Comparison of ENCODE assay signal across 33 cellular contexts in genomic region chr10:68804692-68805091, GRCh38. TPM values are rescaled to one million over a fixed set of nuclear protein-coding genes. Genes with fewer than 3 reads are reported as not detected.
A peak's percentile ranks its signal among the peaks of the same experiment; 100 is the strongest.
DNase-seq lines count a peak whose midpoint lies in the region; ATAC-seq, FAIRE-seq and TF ChIP-seq lines count a peak whose summit lies in the region.
"Had no signal": no experiment of that assay in that cellular context is flagged by ENCODE, and none has a peak within 500 bp of the region (broad histone marks: within the 10 kb centered on the region; RNA-seq: fewer than 3 reads in every experiment).

No MANE protein-coding gene starts in this region.

- TF ChIP-seq POLR2A in HepG2 (IDR thresholded peaks at IDR 0.05; ENCODE audit: insufficient read depth in 1 of 2, low read depth in 2 of 2, low read length in 2 of 2) (no peak), right lobe of liver (IDR thresholded peaks at IDR 0.05) (no peak), HCT116 (IDR thresholded peaks at IDR 0.05; ENCODE audit: borderline replicate concordance, extremely low read depth, insufficient read depth, insufficient read length) (no peak), K562 (conservative IDR thresholded peaks at IDR 0.05) (no peak), H1 (IDR thresholded peaks at IDR 0.05; ENCODE audit: control extremely low read depth in 1 of 2, low read depth in 2 of 2, low read length in 2 of 2) (no peak)

- POLR2A ChIA-PET in HepG2 (lab: Yijun Ruan, JAX) (interaction anchor here (1.3 kb wide), 1 partner anchor 22 kb away, joined by 3 read pairs; the partner anchor contains the start of gene STOX1), HCT116 (lab: Charles Lee) (interaction anchor here (0.6 kb wide), 1 partner anchor 69 kb away, joined by 3 read pairs; no protein-coding TSS in a partner anchor), K562 (lab: Yijun Ruan, JAX) (no interaction called here), H1 (lab: Charles Lee; ENCODE audit: partially characterized antibody) (interaction anchor here (1.6 kb wide), 1 partner anchor 22 kb away, joined by 3 read pairs; the partner anchor contains the start of gene STOX1), GM10248 (lab: Yijun Ruan, JAX) (no interaction called here)

- FAIRE-seq in HepG2 (lab: Jason Lieb, UNC) (no peak), K562 (lab: Jason Lieb, UNC) (no peak), H1 (lab: Jason Lieb, UNC) (no peak)
- FAIRE-seq: A549, D721Med had no signal

- no peak overlapping the region for H2AK5ac ChIP-seq in H1 (ENCODE audit: low read depth, low read length)

- BruUV-seq in HepG2 (replicated peaks; lab: Mats Ljungman, UMichigan) = no TSS peak
- TSS peak; percentile 77 for BruUV-seq in HCT116 (replicated peaks; lab: Mats Ljungman, UMichigan)
- BruUV-seq in K562 (replicated peaks; lab: Mats Ljungman, UMichigan) = no TSS peak

- H3K9me3 ChIP-seq in HepG2 (ENCODE audit: low read length) (no peaks in the 10 kb centered on the region), right lobe of liver (no peaks in the 10 kb centered on the region), HCT116 (ENCODE audit: control insufficient read depth in 1 of 2, insufficient read depth in 1 of 2, low read depth in 1 of 2, low read length in 2 of 2) (no peaks in the 10 kb centered on the region), K562 (replicated peaks; ENCODE audit: control insufficient read depth, insufficient read depth, low read depth, low read length) (no peaks in the 10 kb centered on the region), H1 (ENCODE audit: insufficient read depth in 2 of 2, low read depth in 1 of 2, low read length in 1 of 2) (no peaks in the 10 kb centered on the region)
- H3K9me3 ChIP-seq: A549; BE2C; BLaER1; BLaER1 treated with 17β-estradiol and CSF1 and Interleukin-3, amounts not matched to agents 10 nM and 100 nM had no signal

- in situ Hi-C loops in HepG2 (cut with HindIII; ENCODE audit: extremely low pct_ligation_motif_present, low pct_unique_long_range_greater_than_20kb) (no loop called here), K562 (cut with MboI) (no loop called here)

- DNase-seq in HepG2 (ENCODE audit: low spot score) (no peak), right lobe of liver (no peak), HCT116 (ENCODE audit: low read depth, low spot score) (no peak), K562 (ENCODE audit: extremely low read depth in 1 of 4, low spot score in 3 of 4) (no peak), H1 (ENCODE audit: low read depth in 1 of 2, low spot score in 2 of 2) (no peak), hypothalamus (lab: John Stamatoyannopoulos, UW) (no peak), GM10248 (ENCODE audit: extremely low spot score) (no peak), foreskin fibroblast (no peak)
- DNase-seq: 8988T; ACHN; AML-193; BE2C; C1 segment of cervical spinal cord; CD4-positive, alpha-beta memory T cell; CD4-positive, alpha-beta T cell; CD4-positive, CD25-positive, alpha-beta regulatory T cell; CD8-positive, alpha-beta memory T cell; CD8-positive, alpha-beta T cell; COR-L47; DMS 273 treated with DMSO at 0.1 percent for 48 hours; DMS153; DMS79; DMS79 treated with DMSO at 0.1 percent for 48 hours; DND-41 had no signal

- TF ChIP-seq CTCF in HepG2 (CRISPR knock-in tag; IDR thresholded peaks at IDR 0.05) (no peak), right lobe of liver (IDR thresholded peaks at IDR 0.05) (no peak), HCT116 (IDR thresholded peaks at IDR 0.05 in 2 of 3, conservative IDR thresholded peaks at IDR 0.05 in 1 of 3; ENCODE audit: borderline replicate concordance in 1 of 3, insufficient read depth in 1 of 3, low read depth in 2 of 3, low read length in 2 of 3) (no peak), K562 (IDR thresholded peaks at IDR 0.05 in 2 of 3, conservative IDR thresholded peaks at IDR 0.05 in 1 of 3; ENCODE audit: insufficient read depth in 2 of 3, low read depth in 1 of 3, low read length in 3 of 3) (no peak), H1 (IDR thresholded peaks at IDR 0.05; ENCODE audit: control extremely low read depth in 1 of 3, insufficient read depth in 1 of 3, low read depth in 1 of 3, low read length in 3 of 3) (no peak), GM10248 (IDR thresholded peaks at IDR 0.05; ENCODE audit: control extremely low read depth, extremely low read depth, low read depth, missing control alignments) (no peak), foreskin fibroblast (IDR thresholded peaks at IDR 0.05; ENCODE audit: low read depth, low read length) (no peak)

- no peak overlapping the region for H3K4me2 ChIP-seq in HepG2 (ENCODE audit: low read depth, low read length)
- peak overlapping the region; percentile 82 for H3K4me2 ChIP-seq in HCT116 (ENCODE audit: low read length)
- H3K4me2 ChIP-seq in K562 (ENCODE audit: insufficient read depth, low read length) = no peak overlapping the region
- no peak overlapping the region for H3K4me2 ChIP-seq in H1 (ENCODE audit: insufficient read depth in 1 of 2, low read depth in 2 of 2, low read length in 2 of 2)
- H3K4me2 ChIP-seq: A549; BLaER1; BLaER1 treated with 17β-estradiol and CSF1 and Interleukin-3, amounts not matched to agents 10 nM and 100 nM had no signal

- TF ChIP-seq RAD21 in HepG2 (CRISPR knock-in tag; IDR thresholded peaks at IDR 0.05) (no peak), HCT116 (IDR thresholded peaks at IDR 0.05; ENCODE audit: low read depth) (no peak), K562 (CRISPR knock-in tag; conservative IDR thresholded peaks at IDR 0.05 in 1 of 2, IDR thresholded peaks at IDR 0.05 in 1 of 2) (no peak), H1 (IDR thresholded peaks at IDR 0.05 in 1 of 2, conservative IDR thresholded peaks at IDR 0.05 in 1 of 2; ENCODE audit: low read depth in 2 of 2, low read length in 2 of 2) (no peak)

- no peak overlapping the region for H3K4ac ChIP-seq in H1 (replicated peaks; ENCODE audit: insufficient read length, low read depth, low read length)

- H3K36me3 ChIP-seq in HepG2 (replicated peaks in 1 of 2; ENCODE audit: control insufficient read depth in 1 of 2, insufficient read depth in 2 of 2, low read length in 2 of 2) = no peaks in the 10 kb centered on the region
- H3K36me3 ChIP-seq in right lobe of liver = no peaks in the 10 kb centered on the region
- no peaks in the 10 kb centered on the region for H3K36me3 ChIP-seq in HCT116 (ENCODE audit: control insufficient read depth in 1 of 2, insufficient read depth in 2 of 2, low read length in 2 of 2)
- no peaks in the 10 kb centered on the region for H3K36me3 ChIP-seq in K562 (ENCODE audit: control insufficient read depth, insufficient read depth, low read length)
- no peaks in the 10 kb centered on the region for H3K36me3 ChIP-seq in H1 (ENCODE audit: control insufficient read depth in 2 of 4, insufficient read depth in 4 of 4, low read length in 3 of 4)
- H3K36me3 ChIP-seq: BE2C had no signal

- no peak for ATAC-seq in HepG2
- no peak for ATAC-seq in right lobe of liver
- ATAC-seq in HCT116 = no peak
- no peak for ATAC-seq in K562
- ATAC-seq: CD8-positive, alpha-beta T cell had no signal

- H3K79me2 ChIP-seq in HepG2 (ENCODE audit: insufficient read depth, low read length) (no peaks in the 10 kb centered on the region), HCT116 (ENCODE audit: insufficient read depth, low read length) (no peaks in the 10 kb centered on the region), K562 (ENCODE audit: control insufficient read depth, insufficient read depth, low read length) (no peaks in the 10 kb centered on the region), H1 (ENCODE audit: control insufficient read depth in 1 of 2, insufficient read depth in 2 of 2, low read length in 2 of 2) (no peaks in the 10 kb centered on the region)

- no peaks in the 10 kb centered on the region for H3K27me3 ChIP-seq in HepG2 (ENCODE audit: control insufficient read depth in 1 of 2, insufficient read depth in 2 of 2, low read length in 2 of 2)
- no peaks in the 10 kb centered on the region for H3K27me3 ChIP-seq in right lobe of liver
- H3K27me3 ChIP-seq in HCT116 (ENCODE audit: insufficient read depth, low read length) = no peaks in the 10 kb centered on the region
- H3K27me3 ChIP-seq in K562 (ENCODE audit: control insufficient read depth in 2 of 2, insufficient read depth in 2 of 2, low read length in 2 of 2) = no peaks in the 10 kb centered on the region
- no peaks in the 10 kb centered on the region for H3K27me3 ChIP-seq in H1 (replicated peaks in 1 of 4; ENCODE audit: control insufficient read depth in 3 of 4, extremely low read depth in 1 of 4, insufficient read depth in 3 of 4, low read length in 3 of 4)
- H3K27me3 ChIP-seq: BE2C; BLaER1; BLaER1 treated with 17β-estradiol and CSF1 and Interleukin-3, amounts not matched to agents 10 nM and 100 nM had no signal

- H4K20me1 ChIP-seq in HepG2 (ENCODE audit: insufficient read depth, low read length) (no peaks in the 10 kb centered on the region), HCT116 (ENCODE audit: insufficient read depth) (no peaks in the 10 kb centered on the region), K562 (replicated peaks; ENCODE audit: control insufficient read depth, insufficient read depth, low read length) (no peaks in the 10 kb centered on the region), H1 (replicated peaks in 1 of 2; ENCODE audit: control insufficient read depth in 1 of 2, insufficient read depth in 2 of 2, low read length in 2 of 2) (no peaks in the 10 kb centered on the region)
- H4K20me1 ChIP-seq: BLaER1; BLaER1 treated with 17β-estradiol and CSF1 and Interleukin-3, amounts not matched to agents 10 nM and 100 nM had no signal

- no peak overlapping the region for H4K8ac ChIP-seq in H1 (ENCODE audit: extremely low read depth, insufficient read depth, low read length)

- 100% methylated on average over 1 of the region's 1 CpG for WGBS in HepG2 (ENCODE audit: low lambda C conversion rate)
- 100% methylated on average over 1 of the region's 1 CpG for WGBS in right lobe of liver (ENCODE audit: insufficient coverage, low coverage, low lambda C conversion rate, missing lambda C conversion rate)
- WGBS in K562 (ENCODE audit: insufficient coverage, low coverage, missing lambda C conversion rate) = 84% methylated on average over 1 of the region's 1 CpG
- WGBS in H1 (ENCODE audit: extremely low coverage in 1 of 2, insufficient coverage in 1 of 2, insufficient read length in 1 of 2, insufficient replicate concordance in 2 of 2, low coverage in 1 of 2, low lambda C conversion rate in 2 of 2, missing lambda C conversion rate in 1 of 2), 2 experiments = 88% methylated on average over 1 of the region's 1 CpG; no CpG with 5 or more reads in 1 of the 2 experiments

- H2BK120ac ChIP-seq in H1 (replicated peaks; ENCODE audit: low read depth, low read length) = no peak overlapping the region

- no peak overlapping the region for H2BK12ac ChIP-seq in H1 (ENCODE audit: low read depth, low read length)

- H2BK20ac ChIP-seq in H1 (ENCODE audit: low read length) = no peak overlapping the region

- H3K9me2 ChIP-seq in HCT116 (ENCODE audit: insufficient read depth) = no peaks in the 10 kb centered on the region

- no peak overlapping the region for H2AFZ ChIP-seq in HepG2 (ENCODE audit: low read length)
- no peak overlapping the region for H2AFZ ChIP-seq in HCT116 (ENCODE audit: low read depth, low read length, poor library complexity, severe bottlenecking)
- H2AFZ ChIP-seq in K562 (ENCODE audit: low read depth, low read length) = no peak overlapping the region
- H2AFZ ChIP-seq in H1 (ENCODE audit: low read length) = no peak overlapping the region

- H2BK5ac ChIP-seq in H1 (ENCODE audit: low read depth, low read length) = no peak overlapping the region

- no peak overlapping the region for H4K5ac ChIP-seq in H1 (ENCODE audit: insufficient read length, low read depth, low read length)

- no peak overlapping the region for H3K18ac ChIP-seq in H1 (ENCODE audit: extremely low read depth, low read length)

- H4K91ac ChIP-seq in H1 (replicated peaks; ENCODE audit: insufficient read length, low read length) = no peak overlapping the region

- H3K79me1 ChIP-seq in H1 (ENCODE audit: low read depth, low read length) = no peaks in the 10 kb centered on the region

- H3K56ac ChIP-seq in H1 (replicated peaks; ENCODE audit: insufficient read length, low read depth, low read length) = no peak overlapping the region

- intact Hi-C loops in HepG2 (cut with micrococcal nuclease; ENCODE audit: unreplicated experiment) = no loop called here
- intact Hi-C loops in right lobe of liver (cut with DNase I) = no loop called here
- intact Hi-C loops in HCT116 (cut with micrococcal nuclease) = loop anchor here (5.0 kb wide), 1 partner anchor 318 kb away; the partner anchor contains the start of gene VPS26A
- intact Hi-C loops in K562 (cut with micrococcal nuclease) = no loop called here

- CTCF ChIA-PET in HepG2 (lab: Yijun Ruan, JAX; ENCODE audit: low intra/inter-chr PET ratio, low total read pairs) = no interaction called here
- CTCF ChIA-PET in HCT116 (lab: Charles Lee) = no interaction called here
- CTCF ChIA-PET in K562 (lab: Yijun Ruan, JAX; ENCODE audit: low intra/inter-chr PET ratio) = no interaction called here
- CTCF ChIA-PET in H1 (lab: Charles Lee; ENCODE audit: partially characterized antibody) = interaction anchor here (0.9 kb wide), 1 partner anchor 91 kb away, joined by 3 read pairs; no protein-coding TSS in a partner anchor
- CTCF ChIA-PET in GM10248 (lab: Yijun Ruan, JAX) = no interaction called here

- RAD21 ChIA-PET in HCT116 (lab: Charles Lee; ENCODE audit: low non-redundant PET in 1 of 2, low total read pairs in 2 of 2, uncharacterized antibody in 2 of 2, unreplicated experiment in 2 of 2) = no interaction called here

- H3K27ac ChIP-seq in HepG2 (ENCODE audit: extremely low read length, insufficient read depth, low read length) (no peak overlapping the region), right lobe of liver (no peak overlapping the region), HCT116 (ENCODE audit: low read depth, low read length) (peak overlapping the region; percentile 62), K562 (ENCODE audit: extremely low read depth, low read depth, low read length) (no peak overlapping the region), H1 (ENCODE audit: low read depth, low read length) (no peak overlapping the region)
- H3K27ac ChIP-seq: 22Rv1; A549; BLaER1; BLaER1 treated with 17β-estradiol and CSF1 and Interleukin-3, amounts not matched to agents 10 nM and 100 nM; C4-2B had no signal

- peaks cover 40% of the 10 kb centered on the region for H3K4me1 ChIP-seq in HepG2 (ENCODE audit: insufficient read depth, low read length)
- H3K4me1 ChIP-seq in right lobe of liver = no peaks in the 10 kb centered on the region
- peaks cover 11 to 19% of the 10 kb centered on the region in 2 experiments for H3K4me1 ChIP-seq in HCT116 (ENCODE audit: control insufficient read depth in 1 of 2, insufficient read depth in 2 of 2, low read length in 2 of 2)
- H3K4me1 ChIP-seq in K562 (replicated peaks in 1 of 2; ENCODE audit: control insufficient read depth in 2 of 2, insufficient read depth in 2 of 2, low read length in 2 of 2) = no peaks in the 10 kb centered on the region; a peak in 1 of 5 replicates
- no peaks in the 10 kb centered on the region for H3K4me1 ChIP-seq in H1 (replicated peaks in 1 of 4; ENCODE audit: control insufficient read depth in 3 of 4, insufficient read depth in 4 of 4, low read length in 3 of 4)
- H3K4me1 ChIP-seq: BE2C, Caco-2 had no signal

- no peak overlapping the region for H3K14ac ChIP-seq in H1 (ENCODE audit: insufficient read length)

- H3K9ac ChIP-seq in HepG2 (ENCODE audit: insufficient read depth, low read depth, low read length) = no peak overlapping the region
- H3K9ac ChIP-seq in HCT116 (ENCODE audit: low read length) = peak overlapping the region; percentile 58; the same call in 1 of the 2 replicates
- no peak overlapping the region for H3K9ac ChIP-seq in K562 (ENCODE audit: insufficient read depth in 1 of 2, low read depth in 2 of 2, low read length in 2 of 2)
- no peak overlapping the region for H3K9ac ChIP-seq in H1 (replicated peaks in 1 of 4; ENCODE audit: extremely low read depth in 1 of 4, low read depth in 3 of 4, low read length in 3 of 4)
- H3K9ac ChIP-seq: BLaER1; BLaER1 treated with 17β-estradiol and CSF1 and Interleukin-3, amounts not matched to agents 10 nM and 100 nM had no signal

- H3K4me3 ChIP-seq in HepG2 (replicated peaks in 1 of 3; ENCODE audit: insufficient read depth in 1 of 3, low read depth in 2 of 3, low read length in 3 of 3) (no peak overlapping the region), right lobe of liver (no peak overlapping the region), HCT116 (replicated peaks in 1 of 2; ENCODE audit: low read depth in 1 of 2, low read length in 2 of 2) (no peak overlapping the region), K562 (no peak overlapping the region), H1 (ENCODE audit: extremely low read depth in 1 of 4, insufficient read depth in 2 of 4, low read depth in 3 of 4, low read length in 4 of 4) (no peak overlapping the region), foreskin fibroblast (ENCODE audit: low read depth in 1 of 2, low read length in 2 of 2) (no peak overlapping the region)
- H3K4me3 ChIP-seq: A549; BLaER1; BLaER1 treated with 17β-estradiol and CSF1 and Interleukin-3, amounts not matched to agents 10 nM and 100 nM had no signal

- H3K9me1 ChIP-seq in K562 (ENCODE audit: control insufficient read depth, insufficient read depth, low read length) = no peaks in the 10 kb centered on the region

- no peak overlapping the region for H2BK15ac ChIP-seq in H1 (ENCODE audit: low read length)

- no peaks in the 10 kb centered on the region for H3K23me2 ChIP-seq in H1 (ENCODE audit: low read depth, low read length)

- H3K23ac ChIP-seq in H1 (ENCODE audit: insufficient read length) = no peak overlapping the region

- TF ChIP-seq EP300 in HepG2 (IDR thresholded peaks at IDR 0.05; ENCODE audit: low read depth in 2 of 2, low read length in 2 of 2) (no peak), HepG2 (CRISPR knock-in tag; IDR thresholded peaks at IDR 0.05; ENCODE audit: borderline replicate concordance) (no peak), K562 (IDR thresholded peaks at IDR 0.05; ENCODE audit: low read length) (no peak), H1 (IDR thresholded peaks at IDR 0.05; ENCODE audit: borderline replicate concordance in 1 of 2, low read depth in 2 of 2, low read length in 2 of 2) (no peak)

RNA-seq across cellular contexts. Expression of gene STOX1, which starts 22.6 kb away (rescaled TPM):
- 6.0 and 9.4 TPM in 2 replicates for total RNA-seq in HepG2 (2016; rRNA removed; fragmentation: Illumina TruSeq; extraction: Trizol)
- total RNA-seq in HepG2 (2016; cell fraction: cytosol; rRNA removed; fragmentation: Illumina TruSeq; extraction: Trizol; ENCODE audit: low read depth) = 3.1 and 3.8 TPM in 2 replicates
- total RNA-seq in HepG2 (2016; cell fraction: insoluble cytoplasmic fraction; rRNA removed; fragmentation: Illumina TruSeq; extraction: Trizol) = 5.8 and 8.1 TPM in 2 replicates
- total RNA-seq in HepG2 (2016; cell fraction: membrane; rRNA removed; fragmentation: Illumina TruSeq; extraction: Trizol) = 5.7 and 6.4 TPM in 2 replicates
- total RNA-seq in HepG2 (2016; cell fraction: nucleus; rRNA removed; fragmentation: Illumina TruSeq; extraction: Trizol) = 3.4 and 4.5 TPM in 2 replicates
- 1.8 and 2.5 TPM in 2 replicates for polyA plus RNA-seq in HepG2 (2011; rRNA removed)
- polyA plus RNA-seq in HepG2 (2011; cell fraction: cytosol; rRNA removed) = 0.95 and 1.6 TPM in 2 replicates
- polyA plus RNA-seq in HepG2 (2011; cell fraction: nucleus; rRNA removed) = 0.58 and 0.88 TPM in 2 replicates
- polyA plus RNA-seq in HepG2 (2012) = 2.4 and 4.0 TPM in 2 replicates
- polyA plus RNA-seq in HepG2 (2016; cell fraction: cytosol; fragmentation: Illumina TruSeq; extraction: Trizol; ENCODE audit: low read depth) = 2.3 and 2.4 TPM in 2 replicates
- 7.0 and 7.2 TPM in 2 replicates for polyA plus RNA-seq in HepG2 (2016; cell fraction: insoluble cytoplasmic fraction; fragmentation: Illumina TruSeq; extraction: Trizol; ENCODE audit: low read depth)
- 3.8 and 3.9 TPM in 2 replicates for polyA plus RNA-seq in HepG2 (2016; cell fraction: membrane; fragmentation: Illumina TruSeq; extraction: Trizol; ENCODE audit: low read depth)
- 4.6 and 5.2 TPM in 2 replicates for polyA plus RNA-seq in HepG2 (2016; cell fraction: nucleus; fragmentation: Illumina TruSeq; extraction: Trizol; ENCODE audit: insufficient read depth, low read depth)
- 1.1 and 1.4 TPM in 2 replicates for polyA minus RNA-seq in HepG2 (2011; rRNA and poly(A)+ RNA removed; ENCODE audit: low replicate concordance)
- polyA minus RNA-seq in HepG2 (2011; cell fraction: cytosol; rRNA and poly(A)+ RNA removed) = 3.6 and 3.7 TPM in 2 replicates
- 2.2 and 3.5 TPM in 2 replicates for polyA minus RNA-seq in HepG2 (2011; cell fraction: nucleus; rRNA and poly(A)+ RNA removed)
- total RNA-seq in right lobe of liver = under 1 TPM in 5 of 6 experiments, not detected in 1; 0.12 to 0.81 (median 0.20) TPM
- 5.9 TPM for total RNA-seq in HCT116 (2021; ENCODE audit: unreplicated experiment)
- polyA plus RNA-seq in HCT116 (2012) = 1.9 and 3.7 TPM in 2 replicates
- 0.28 TPM in 1 of 2 replicates, not detected in the other for total RNA-seq in K562 (2011; cell fraction: chromatin; rRNA removed; ENCODE audit: low replicate concordance)
- total RNA-seq in K562 (2011; cell fraction: nucleolus; rRNA removed) = 0.17 TPM in 1 of 2 replicates, not detected in the other
- not detected in 2 replicates for total RNA-seq in K562 (2011; cell fraction: nucleoplasm; rRNA removed)
- 0.09 and 0.16 TPM in 2 replicates for total RNA-seq in K562 (2014; rRNA removed)
- total RNA-seq in K562 (2014; rRNA removed; fragmentation: Illumina TruSeq; extraction: Trizol) = 0.47 and 0.48 TPM in 2 replicates
- 0.87 and 0.98 TPM in 2 replicates for total RNA-seq in K562 (2015; rRNA removed; fragmentation: Illumina TruSeq; extraction: Trizol)
- 0.29 and 0.42 TPM in 2 replicates for total RNA-seq in K562 (2021)
- polyA plus RNA-seq in K562 (2011; rRNA removed) = 0.23 and 0.39 TPM in 2 replicates
- 0.04 and 0.13 TPM in 2 replicates for polyA plus RNA-seq in K562 (2011; cell fraction: cytosol; rRNA removed)
- polyA plus RNA-seq in K562 (2011; cell fraction: nucleus; rRNA removed) = 0.09 and 0.13 TPM in 2 replicates
- polyA plus RNA-seq in K562 (2012) = 0.49 and 1.1 TPM in 2 replicates
- 0.29 and 0.36 TPM in 2 replicates for polyA plus RNA-seq in K562 (2014; fragmentation: Illumina TruSeq; extraction: Trizol)
- under 1 TPM; 0.13 to 0.20 TPM for polyA plus RNA-seq in K562 (2014; fragmentation: Nextera tagmentation; extraction: Ambion mirVana)
- 0.09 and 1.1 TPM in 2 replicates for polyA plus RNA-seq in K562 (2014; rRNA removed)
- 0.53 and 0.57 TPM in 2 replicates for polyA minus RNA-seq in K562 (2011; rRNA and poly(A)+ RNA removed)
- polyA minus RNA-seq in K562 (2011; cell fraction: cytosol; rRNA and poly(A)+ RNA removed) = not detected in 2 replicates
- 0.11 and 0.13 TPM in 2 replicates for polyA minus RNA-seq in K562 (2011; cell fraction: nucleus; rRNA and poly(A)+ RNA removed)
- total RNA-seq in H1 (2021; fragmentation: NEBNext Ultra II Directional; extraction: Animal tissue kit (Norgen Biotek cat#: 25700)) = 2.5 and 2.6 TPM in 2 replicates
- 0.47 and 0.92 TPM in 2 replicates for polyA plus RNA-seq in H1 (2011; rRNA removed)
- 1.1 TPM for polyA plus RNA-seq in H1 (2011; cell fraction: cytosol; rRNA removed)
- polyA plus RNA-seq in H1 (2011; cell fraction: nucleus; rRNA removed) = 0.70 TPM
- 1.5 to 2.3 TPM (median 1.8 TPM) in 4 replicates for polyA plus RNA-seq in H1 (2012, experiment 1 of 2)
- 0.13 TPM for polyA plus RNA-seq in H1 (2012, experiment 2 of 2)
- polyA plus RNA-seq in H1 (2013, experiment 1 of 2) = 0.83 TPM
- 1.1 TPM for polyA plus RNA-seq in H1 (2013, experiment 2 of 2)
- 2.4 and 3.6 TPM in 2 replicates for polyA minus RNA-seq in H1 (2011; rRNA and poly(A)+ RNA removed)
- polyA minus RNA-seq in H1 (2011; cell fraction: cytosol; rRNA and poly(A)+ RNA removed) = 1.4 TPM
- polyA minus RNA-seq in H1 (2011; cell fraction: nucleus; rRNA and poly(A)+ RNA removed) = 1.8 TPM
- polyA plus RNA-seq: BJ; CD14-positive monocyte; CD8-positive, alpha-beta memory T cell had no signal

Comparison
In these comparisons a context has a peak if more than half of its experiments do, and no peak if none do; other contexts are left out.
1. POLR2A ChIA-PET loops: an anchor here in HepG2 (1.3 kb wide), HCT116 (0.6 kb wide) and H1 (1.6 kb wide); none called in K562 and GM10248.
2. Of the 241 proteins assayed by ChIP-seq in both HepG2 and K562: peak only in HepG2: none; only in K562: ADNP and CHD4; in both: KDM1A; in neither: 238.